Comparison of ENCODE assay signal across 8 cellular contexts in the genomic region with DNA sequence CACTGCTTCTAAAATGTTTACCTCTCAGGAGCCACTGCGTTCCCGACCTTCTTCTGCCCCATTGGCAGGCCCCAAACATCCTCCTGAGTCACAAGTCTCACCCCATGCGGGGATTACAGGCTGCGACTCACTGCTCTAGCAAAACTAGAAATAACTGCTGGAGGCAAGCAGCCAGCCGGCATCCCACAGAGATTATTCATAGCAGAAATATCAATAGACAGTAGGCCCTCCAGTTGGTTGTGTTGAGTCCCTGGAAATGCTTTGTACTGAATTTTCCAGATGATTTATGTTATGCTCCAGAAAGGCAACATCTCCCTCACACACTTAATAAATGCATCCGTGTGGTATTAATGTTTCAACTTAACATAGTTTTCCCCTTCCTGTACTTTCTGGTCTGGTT.
A peak's percentile ranks its signal among the peaks of the same experiment; 100 is the strongest.
DNase-seq lines count a peak whose midpoint lies in the region; ATAC-seq and TF ChIP-seq lines count a peak whose summit lies in the region.

No MANE protein-coding gene starts in this region.

- DNase-seq in NCI-H146 treated with DMSO at 0.1 percent for 48 hours (lab: John Stamatoyannopoulos, UW; ENCODE audit: unreplicated experiment) (peak; percentile 20), endodermal cell (peak; percentile 82), tibial nerve (ENCODE audit: low spot score in 2 of 2) (peak in 1 of 2 donors; percentile 48), NCI-H2227 treated with DMSO at 0.1 percent for 48 hours (lab: John Stamatoyannopoulos, UW) (no peak), progenitor cell of endocrine pancreas (ENCODE audit: low spot score, unreplicated experiment) (no peak), SHP77 treated with DMSO at 0.1 percent for 48 hours (lab: John Stamatoyannopoulos, UW) (no peak)
- DNase-seq in naive thymus-derived CD8-positive, alpha-beta T cell: no peak

- H3K27me3 ChIP-seq in endodermal cell (ENCODE audit: control insufficient read depth, insufficient read depth, low read length, poor library complexity, severe bottlenecking) (no peaks in the 10 kb centered on the region), tibial nerve (no peaks in the 10 kb centered on the region)

- no peak overlapping the region for H3K27ac Mint-ChIP-seq in endodermal cell
- peak overlapping the region in 6 of 10 donors; percentile 0 to 64 (median 30) for H3K27ac Mint-ChIP-seq in naive thymus-derived CD8-positive, alpha-beta T cell
- no peak overlapping the region for H3K27ac Mint-ChIP-seq in progenitor cell of endocrine pancreas

- 38 to 67% methylated on average over 2 to 6 of the region's 6 CpGs for WGBS in endodermal cell (ENCODE audit: insufficient coverage in 1 of 2, insufficient read length in 1 of 2), 2 experiments
- WGBS in tibial nerve, 2 donors: 11 to 15% methylated on average over 6 of the region's 6 CpGs

- no peak overlapping the region for H3K4me3 ChIP-seq in endodermal cell (ENCODE audit: low read length)
- H3K4me3 ChIP-seq in tibial nerve: no peak overlapping the region

- H3K36me3 ChIP-seq in endodermal cell (ENCODE audit: control insufficient read depth, insufficient read depth, low read length) (no peaks in the 10 kb centered on the region), tibial nerve (no peaks in the 10 kb centered on the region)

- H3K36me3 Mint-ChIP-seq in endodermal cell (ENCODE audit: low read depth) (no peaks in the 10 kb centered on the region), progenitor cell of endocrine pancreas (ENCODE audit: insufficient read depth) (no peaks in the 10 kb centered on the region)
- peaks cover 0 to 52% (median 18%) of the 10 kb centered on the region in 3 donors for H3K36me3 Mint-ChIP-seq in naive thymus-derived CD8-positive, alpha-beta T cell

- POLR2A ChIA-PET in naive thymus-derived CD8-positive, alpha-beta T cell (lab: Charles Lee): no interaction called here

- H3K27ac ChIP-seq in endodermal cell (ENCODE audit: low read depth, low read length): no peak overlapping the region
- peak overlapping the region; percentile 3 to 74 (median 30) for H3K27ac ChIP-seq in tibial nerve

- TF ChIP-seq POLR2A in tibial nerve (IDR thresholded peaks at IDR 0.05): no peak

- no peaks in the 10 kb centered on the region for H3K4me1 ChIP-seq in endodermal cell (ENCODE audit: control insufficient read depth, insufficient read depth, low read length)
- H3K4me1 ChIP-seq in tibial nerve: peaks cover 0 to 36% (median 11%) of the 10 kb centered on the region in 4 donors

- TF ChIP-seq EP300 in tibial nerve (IDR thresholded peaks at IDR 0.05): peak in 1 of 2 donors; percentile 44

- peak; percentile 39 for ATAC-seq in GM18909 (IDR thresholded peaks at IDR 0.05; ENCODE audit: poor library complexity, unreplicated experiment)
- no peak for ATAC-seq in naive thymus-derived CD8-positive, alpha-beta T cell

- H3K4me3 Mint-ChIP-seq in endodermal cell: no peak overlapping the region
- peak overlapping the region in 1 of 10 donors; percentile 11 for H3K4me3 Mint-ChIP-seq in naive thymus-derived CD8-positive, alpha-beta T cell
- no peak overlapping the region for H3K4me3 Mint-ChIP-seq in progenitor cell of endocrine pancreas (ENCODE audit: low read depth)

- no peak for TF ChIP-seq CTCF in endodermal cell (conservative IDR thresholded peaks at IDR 0.05)
- TF ChIP-seq CTCF in tibial nerve (IDR thresholded peaks at IDR 0.05): no peak
- TF ChIP-seq CTCF in progenitor cell of endocrine pancreas (IDR thresholded peaks at IDR 0.05; ENCODE audit: unreplicated experiment): no peak

- H3K4me1 Mint-ChIP-seq in endodermal cell: peaks cover 21% of the 10 kb centered on the region
- H3K4me1 Mint-ChIP-seq in naive thymus-derived CD8-positive, alpha-beta T cell: peaks cover 17 to 51% (median 37%) of the 10 kb centered on the region in 4 donors
- no peaks in the 10 kb centered on the region for H3K4me1 Mint-ChIP-seq in progenitor cell of endocrine pancreas (ENCODE audit: low read depth)

- H3K9me3 Mint-ChIP-seq in endodermal cell: no peaks in the 10 kb centered on the region
- H3K9me3 Mint-ChIP-seq in naive thymus-derived CD8-positive, alpha-beta T cell: peaks cover 0 to 4% (median 0%) of the 10 kb centered on the region in 9 donors
- no peaks in the 10 kb centered on the region for H3K9me3 Mint-ChIP-seq in progenitor cell of endocrine pancreas (ENCODE audit: low read depth)

- H3K27me3 Mint-ChIP-seq in endodermal cell (ENCODE audit: insufficient read depth) (no peaks in the 10 kb centered on the region), progenitor cell of endocrine pancreas (peaks cover 10% of the 10 kb centered on the region)
- no peaks in the 10 kb centered on the region for H3K27me3 Mint-ChIP-seq in naive thymus-derived CD8-positive, alpha-beta T cell

- no peak overlapping the region for H3K9ac ChIP-seq in endodermal cell (ENCODE audit: extremely low read depth, low read length, poor library complexity, severe bottlenecking)

- H3K9me3 ChIP-seq in endodermal cell (ENCODE audit: control insufficient read depth, low read length): no peaks in the 10 kb centered on the region
- no peaks in the 10 kb centered on the region for H3K9me3 ChIP-seq in tibial nerve

Comparison
In these comparisons a context has a peak if more than half of its experiments do, and no peak if none do; other contexts are left out.
1. DNase-seq: peak in NCI-H146 treated with DMSO at 0.1 percent for 48 hours (single experiment) and endodermal cell (single experiment); none in naive thymus-derived CD8-positive, alpha-beta T cell (0 of 10), NCI-H2227 treated with DMSO at 0.1 percent for 48 hours (single experiment), progenitor cell of endocrine pancreas (single experiment) and SHP77 treated with DMSO at 0.1 percent for 48 hours (single experiment).
2. H3K27ac Mint-ChIP-seq: peak in naive thymus-derived CD8-positive, alpha-beta T cell (6 of 10); none in endodermal cell (single experiment) and progenitor cell of endocrine pancreas (single experiment).